ENCODE assay signal across 9 cellular contexts in genomic region chr16:12458591-12459400, GRCh38.
DNase-seq lines count a peak whose midpoint lies in the region; ATAC-seq and TF ChIP-seq lines count a peak whose summit lies in the region.
"Had no signal": no experiment of that assay in that cellular context is flagged by ENCODE, and none has a peak within 500 bp of the region (broad histone marks: within the 10 kb centered on the region; RNA-seq: fewer than 3 reads in every experiment).

No MANE protein-coding gene starts in this region.

- H3K27me3 ChIP-seq in testis: no peaks in the 10 kb centered on the region

- TF ChIP-seq CTCF in testis (IDR thresholded peaks at IDR 0.05): no peak

- no peak for TF ChIP-seq POLR2A in testis (IDR thresholded peaks at IDR 0.05)

- H3K9me3 Mint-ChIP-seq in IgD-negative memory B cell: no peaks in the 10 kb centered on the region
- no peaks in the 10 kb centered on the region for H3K9me3 Mint-ChIP-seq in activated naive CD4-positive, alpha-beta T cell treated with anti-CD3 and anti-CD28 coated beads, Interleukin-2, amount 50 U/mL, for 24 hours

- H3K27ac Mint-ChIP-seq in IgD-negative memory B cell: peak overlapping the region in 2 of 3 donors; percentile 36 to 47
- peak overlapping the region; percentile 79 for H3K27ac Mint-ChIP-seq in activated naive CD4-positive, alpha-beta T cell treated with anti-CD3 and anti-CD28 coated beads, Interleukin-2, amount 50 U/mL, for 24 hours

- peak; percentile 60 for ATAC-seq in GM18868 (IDR thresholded peaks at IDR 0.05; ENCODE audit: unreplicated experiment)
- ATAC-seq in sciatic nerve: peak; percentile 70

- WGBS in testis, 2 donors: 79 to 81% methylated on average over 12 of the region's 12 CpGs

- H3K27ac ChIP-seq in testis: no peak overlapping the region

- H3K27me3 Mint-ChIP-seq in IgD-negative memory B cell: no peaks in the 10 kb centered on the region
- no peaks in the 10 kb centered on the region for H3K27me3 Mint-ChIP-seq in activated naive CD4-positive, alpha-beta T cell treated with anti-CD3 and anti-CD28 coated beads, Interleukin-2, amount 50 U/mL, for 24 hours

- H3K4me1 ChIP-seq in testis: no peaks in the 10 kb centered on the region

- peak overlapping the region; percentile 6 to 52 (median 28) for H3K4me3 Mint-ChIP-seq in IgD-negative memory B cell
- H3K4me3 Mint-ChIP-seq in activated naive CD4-positive, alpha-beta T cell treated with anti-CD3 and anti-CD28 coated beads, Interleukin-2, amount 50 U/mL, for 24 hours: peak overlapping the region; percentile 60

- DNase-seq in sciatic nerve (ENCODE audit: low spot score) (no peak), HPDE6-E6E7 (ENCODE audit: extremely low spot score) (no peak), DMS 273 (lab: John Stamatoyannopoulos, UW; ENCODE audit: unreplicated experiment) (no peak), COR-L47 (lab: John Stamatoyannopoulos, UW) (no peak), testis (no peak)
- DNase-seq: NCI-H2171 treated with DMSO at 0.1 percent for 48 hours had no signal

- intact Hi-C loops in sciatic nerve (cut with DNase I): loop anchor here (10.0 kb wide), 1 partner anchor 356 kb away; no protein-coding TSS in a partner anchor
- intact Hi-C loops in testis (cut with DNase I; ENCODE audit: low total_unique reads): no loop called here

- H3K9me3 ChIP-seq in testis: no peaks in the 10 kb centered on the region

- H3K4me1 Mint-ChIP-seq in IgD-negative memory B cell: peaks cover 21 to 29% (median 24%) of the 10 kb centered on the region in 3 donors
- peaks cover 23% of the 10 kb centered on the region for H3K4me1 Mint-ChIP-seq in activated naive CD4-positive, alpha-beta T cell treated with anti-CD3 and anti-CD28 coated beads, Interleukin-2, amount 50 U/mL, for 24 hours

- H3K4me3 ChIP-seq in testis: no peak overlapping the region

- H3K36me3 ChIP-seq in testis (ENCODE audit: low read depth, missing control alignments): no peaks in the 10 kb centered on the region

- peaks cover 7% of the 10 kb centered on the region for H3K36me3 Mint-ChIP-seq in IgD-negative memory B cell
- peaks cover 4% of the 10 kb centered on the region for H3K36me3 Mint-ChIP-seq in activated naive CD4-positive, alpha-beta T cell treated with anti-CD3 and anti-CD28 coated beads, Interleukin-2, amount 50 U/mL, for 24 hours
